Comparison of ENCODE assay signal across 1 cellular context in the genomic region with DNA sequence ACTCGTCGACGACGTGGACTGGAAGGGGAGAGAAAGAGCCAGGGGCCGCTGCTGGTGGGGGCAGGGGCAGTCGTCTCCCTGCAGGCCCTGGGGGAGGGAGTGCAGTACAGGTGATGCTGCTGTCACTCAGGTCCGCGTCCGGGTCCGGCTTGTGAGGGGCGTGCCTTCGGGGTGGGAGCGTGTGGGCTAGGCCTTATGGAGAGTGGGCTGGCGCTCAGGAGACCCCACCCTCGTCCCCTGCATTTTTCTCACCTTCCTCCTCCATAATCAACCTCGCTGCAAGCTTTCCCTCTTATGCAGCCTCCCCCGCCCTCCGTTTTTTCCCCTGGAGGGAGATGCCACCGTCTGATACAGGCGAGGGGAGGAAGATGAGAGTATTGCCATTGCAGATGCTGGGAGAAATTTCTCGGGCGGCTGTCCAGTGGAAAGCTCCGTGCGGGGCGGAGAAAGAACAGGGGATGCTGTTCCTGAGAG.
A peak's percentile ranks its signal among the peaks of the same experiment; 100 is the strongest.
TF ChIP-seq lines count a peak whose summit lies in the region.

No MANE protein-coding gene starts in this region.

TF ChIP-seq in HepG2, 621 proteins besides CTCF, POLR2A, EP300 and RAD21 (continued from another document and continues in another):
- TF ChIP-seq, protein P1, sequence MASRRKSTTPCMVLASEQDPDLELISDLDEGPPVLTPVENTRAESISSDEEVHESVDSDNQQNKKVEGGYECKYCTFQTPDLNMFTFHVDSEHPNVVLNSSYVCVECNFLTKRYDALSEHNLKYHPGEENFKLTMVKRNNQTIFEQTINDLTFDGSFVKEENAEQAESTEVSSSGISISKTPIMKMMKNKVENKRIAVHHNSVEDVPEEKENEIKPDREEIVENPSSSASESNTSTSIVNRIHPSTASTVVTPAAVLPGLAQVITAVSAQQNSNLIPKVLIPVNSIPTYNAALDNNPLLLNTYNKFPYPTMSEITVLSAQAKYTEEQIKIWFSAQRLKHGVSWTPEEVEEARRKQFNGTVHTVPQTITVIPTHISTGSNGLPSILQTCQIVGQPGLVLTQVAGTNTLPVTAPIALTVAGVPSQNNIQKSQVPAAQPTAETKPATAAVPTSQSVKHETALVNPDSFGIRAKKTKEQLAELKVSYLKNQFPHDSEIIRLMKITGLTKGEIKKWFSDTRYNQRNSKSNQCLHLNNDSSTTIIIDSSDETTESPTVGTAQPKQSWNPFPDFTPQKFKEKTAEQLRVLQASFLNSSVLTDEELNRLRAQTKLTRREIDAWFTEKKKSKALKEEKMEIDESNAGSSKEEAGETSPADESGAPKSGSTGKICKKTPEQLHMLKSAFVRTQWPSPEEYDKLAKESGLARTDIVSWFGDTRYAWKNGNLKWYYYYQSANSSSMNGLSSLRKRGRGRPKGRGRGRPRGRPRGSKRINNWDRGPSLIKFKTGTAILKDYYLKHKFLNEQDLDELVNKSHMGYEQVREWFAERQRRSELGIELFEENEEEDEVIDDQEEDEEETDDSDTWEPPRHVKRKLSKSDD (CRISPR knock-in tag; IDR thresholded peaks at IDR 0.05; ENCODE audit: low read depth) = no peak
- TF ChIP-seq NFRKB (IDR thresholded peaks at IDR 0.05) (no peak), GZF1 (CRISPR knock-in tag; IDR thresholded peaks at IDR 0.05) (no peak), ZNF317 (CRISPR knock-in tag; IDR thresholded peaks at IDR 0.05) (no peak; the same call in 1 of the 2 replicates), ETV6 (CRISPR knock-in tag; conservative IDR thresholded peaks at IDR 0.05) (0 out of 2 replicates have a peak, but pooled peaks have one; percentile 5), MTA1 (CRISPR knock-in tag; IDR thresholded peaks at IDR 0.05; ENCODE audit: borderline replicate concordance) (no peak), ZSCAN25 (CRISPR knock-in tag; IDR thresholded peaks at IDR 0.05) (no peak), POGZ (CRISPR knock-in tag; IDR thresholded peaks at IDR 0.05) (no peak), HNRNPLL (IDR thresholded peaks at IDR 0.05; ENCODE audit: low read depth, low read length, poor library complexity, severe bottlenecking) (no peak), NAIF1 (CRISPR knock-in tag; IDR thresholded peaks at IDR 0.05; ENCODE audit: borderline replicate concordance) (no peak), SYNCRIP (IDR thresholded peaks at IDR 0.05; ENCODE audit: insufficient read depth, low read depth, low read length) (no peak), ZNF224 (CRISPR knock-in tag; IDR thresholded peaks at IDR 0.05) (0 out of 2 replicates have a peak, but pooled peaks have one; percentile 36), KLF16 (CRISPR knock-in tag; IDR thresholded peaks at IDR 0.05) (no peak), ZNF605 (CRISPR knock-in tag; IDR thresholded peaks at IDR 0.05) (peak; percentile 50; the same call in 1 of the 2 replicates), MZF1 (CRISPR knock-in tag; IDR thresholded peaks at IDR 0.05; ENCODE audit: borderline replicate concordance) (no peak)
- TF ChIP-seq, protein P2, sequence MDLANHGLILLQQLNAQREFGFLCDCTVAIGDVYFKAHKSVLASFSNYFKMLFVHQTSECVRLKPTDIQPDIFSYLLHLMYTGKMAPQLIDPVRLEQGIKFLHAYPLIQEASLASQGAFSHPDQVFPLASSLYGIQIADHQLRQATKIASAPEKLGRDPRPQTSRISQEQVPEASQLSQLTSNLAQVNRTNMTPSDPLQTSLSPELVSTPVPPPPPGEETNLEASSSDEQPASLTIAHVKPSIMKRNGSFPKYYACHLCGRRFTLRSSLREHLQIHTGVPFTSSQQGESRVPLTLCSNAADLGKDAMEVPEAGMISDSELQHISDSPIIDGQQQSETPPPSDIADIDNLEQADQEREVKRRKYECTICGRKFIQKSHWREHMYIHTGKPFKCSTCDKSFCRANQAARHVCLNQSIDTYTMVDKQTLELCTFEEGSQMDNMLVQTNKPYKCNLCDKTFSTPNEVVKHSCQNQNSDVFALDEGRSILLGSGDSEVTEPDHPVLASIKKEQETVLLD (CRISPR knock-in tag; IDR thresholded peaks at IDR 0.05; ENCODE audit: low read depth) = no peak
- TF ChIP-seq, protein P3, sequence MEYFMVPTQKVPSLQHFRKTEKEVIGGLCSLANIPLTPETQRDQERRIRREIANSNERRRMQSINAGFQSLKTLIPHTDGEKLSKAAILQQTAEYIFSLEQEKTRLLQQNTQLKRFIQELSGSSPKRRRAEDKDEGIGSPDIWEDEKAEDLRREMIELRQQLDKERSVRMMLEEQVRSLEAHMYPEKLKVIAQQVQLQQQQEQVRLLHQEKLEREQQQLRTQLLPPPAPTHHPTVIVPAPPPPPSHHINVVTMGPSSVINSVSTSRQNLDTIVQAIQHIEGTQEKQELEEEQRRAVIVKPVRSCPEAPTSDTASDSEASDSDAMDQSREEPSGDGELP (IDR thresholded peaks at IDR 0.05; ENCODE audit: borderline replicate concordance, low read depth) = peak; percentile 69; the same call in 1 of the 2 replicates
- TF ChIP-seq, protein P4, sequence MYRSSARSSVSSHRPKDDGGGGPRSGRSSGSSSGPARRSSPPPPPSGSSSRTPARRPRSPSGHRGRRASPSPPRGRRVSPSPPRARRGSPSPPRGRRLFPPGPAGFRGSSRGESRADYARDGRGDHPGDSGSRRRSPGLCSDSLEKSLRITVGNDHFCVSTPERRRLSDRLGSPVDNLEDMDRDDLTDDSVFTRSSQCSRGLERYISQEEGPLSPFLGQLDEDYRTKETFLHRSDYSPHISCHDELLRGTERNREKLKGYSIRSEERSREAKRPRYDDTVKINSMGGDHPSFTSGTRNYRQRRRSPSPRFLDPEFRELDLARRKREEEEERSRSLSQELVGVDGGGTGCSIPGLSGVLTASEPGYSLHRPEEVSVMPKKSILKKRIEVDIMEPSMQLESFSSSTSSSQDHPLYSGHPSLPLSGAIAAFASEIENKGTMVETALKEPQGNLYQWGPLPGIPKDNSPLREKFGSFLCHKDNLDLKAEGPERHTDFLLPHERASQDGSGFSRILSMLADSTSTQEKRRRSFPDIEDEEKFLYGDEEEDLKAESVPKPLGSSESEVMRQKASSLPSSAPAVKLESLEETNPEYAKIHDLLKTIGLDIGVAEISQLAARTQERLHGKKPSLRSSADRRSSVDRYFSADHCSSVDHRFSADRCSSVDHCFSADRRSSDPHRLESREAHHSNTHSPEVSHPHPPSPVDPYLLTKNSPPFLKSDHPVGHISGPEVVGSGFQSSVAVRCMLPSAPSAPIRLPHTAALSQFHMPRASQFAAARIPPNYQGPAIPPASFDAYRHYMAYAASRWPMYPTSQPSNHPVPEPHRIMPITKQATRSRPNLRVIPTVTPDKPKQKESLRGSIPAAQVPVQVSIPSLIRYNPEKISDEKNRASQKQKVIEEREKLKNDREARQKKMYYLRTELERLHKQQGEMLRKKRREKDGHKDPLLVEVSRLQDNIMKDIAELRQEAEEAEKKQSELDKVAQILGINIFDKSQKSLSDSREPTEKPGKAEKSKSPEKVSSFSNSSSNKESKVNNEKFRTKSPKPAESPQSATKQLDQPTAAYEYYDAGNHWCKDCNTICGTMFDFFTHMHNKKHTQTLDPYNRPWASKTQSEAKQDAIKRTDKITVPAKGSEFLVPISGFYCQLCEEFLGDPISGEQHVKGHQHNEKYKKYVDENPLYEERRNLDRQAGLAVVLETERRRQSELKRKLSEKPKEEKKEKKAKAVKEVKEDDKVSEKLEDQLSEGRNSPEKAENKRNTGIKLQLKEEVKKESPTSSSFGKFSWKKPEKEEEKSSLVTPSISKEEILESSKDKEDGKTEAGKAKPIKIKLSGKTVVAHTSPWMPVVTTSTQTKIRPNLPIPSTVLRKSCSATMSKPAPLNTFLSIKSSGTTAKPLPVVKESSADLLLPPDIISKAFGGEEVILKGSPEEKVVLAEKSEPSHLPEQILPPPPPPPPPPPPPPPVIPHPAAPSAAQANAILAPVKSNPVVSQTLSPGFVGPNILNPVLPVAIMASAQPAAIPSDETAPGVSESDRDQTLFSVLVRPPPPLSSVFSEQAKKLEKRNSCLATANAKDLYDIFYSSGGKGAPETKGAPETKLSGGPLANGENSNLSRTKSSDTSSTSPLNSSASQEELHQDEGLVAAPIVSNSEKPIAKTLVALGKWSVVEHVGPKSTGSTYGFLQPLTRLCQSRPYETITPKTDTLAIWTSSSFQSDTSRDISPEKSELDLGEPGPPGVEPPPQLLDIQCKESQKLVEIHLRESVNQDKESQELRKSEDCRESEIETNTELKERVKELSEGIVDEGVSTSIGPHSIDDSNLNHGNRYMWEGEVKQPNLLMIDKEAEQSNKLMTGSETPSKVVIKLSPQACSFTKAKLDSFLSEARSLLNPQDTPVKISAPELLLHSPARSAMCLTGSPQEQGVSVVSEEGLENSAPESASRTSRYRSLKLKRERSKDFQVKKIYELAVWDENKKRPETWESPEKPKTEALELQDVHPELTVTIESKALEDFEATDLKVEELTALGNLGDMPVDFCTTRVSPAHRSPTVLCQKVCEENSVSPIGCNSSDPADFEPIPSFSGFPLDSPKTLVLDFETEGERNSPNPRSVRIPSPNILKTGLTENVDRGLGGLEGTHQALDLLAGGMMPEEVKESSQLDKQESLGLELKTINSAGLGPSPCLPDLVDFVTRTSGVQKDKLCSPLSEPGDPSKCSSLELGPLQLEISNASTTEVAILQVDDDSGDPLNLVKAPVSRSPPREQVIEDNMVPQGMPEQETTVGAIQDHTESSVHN (CRISPR knock-in tag; IDR thresholded peaks at IDR 0.05) = no peak
- TF ChIP-seq, protein P5, sequence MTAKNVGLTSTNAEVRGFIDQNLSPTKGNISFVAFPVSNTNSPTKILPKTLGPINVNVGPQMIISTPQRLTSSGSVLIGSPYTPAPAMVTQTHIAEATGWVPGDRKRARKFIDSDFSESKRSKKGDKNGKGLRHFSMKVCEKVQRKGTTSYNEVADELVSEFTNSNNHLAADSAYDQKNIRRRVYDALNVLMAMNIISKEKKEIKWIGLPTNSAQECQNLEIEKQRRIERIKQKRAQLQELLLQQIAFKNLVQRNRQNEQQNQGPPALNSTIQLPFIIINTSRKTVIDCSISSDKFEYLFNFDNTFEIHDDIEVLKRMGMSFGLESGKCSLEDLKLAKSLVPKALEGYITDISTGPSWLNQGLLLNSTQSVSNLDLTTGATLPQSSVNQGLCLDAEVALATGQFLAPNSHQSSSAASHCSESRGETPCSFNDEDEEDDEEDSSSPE (CRISPR knock-in tag; IDR thresholded peaks at IDR 0.05) = no peak
- TF ChIP-seq, protein P6, sequence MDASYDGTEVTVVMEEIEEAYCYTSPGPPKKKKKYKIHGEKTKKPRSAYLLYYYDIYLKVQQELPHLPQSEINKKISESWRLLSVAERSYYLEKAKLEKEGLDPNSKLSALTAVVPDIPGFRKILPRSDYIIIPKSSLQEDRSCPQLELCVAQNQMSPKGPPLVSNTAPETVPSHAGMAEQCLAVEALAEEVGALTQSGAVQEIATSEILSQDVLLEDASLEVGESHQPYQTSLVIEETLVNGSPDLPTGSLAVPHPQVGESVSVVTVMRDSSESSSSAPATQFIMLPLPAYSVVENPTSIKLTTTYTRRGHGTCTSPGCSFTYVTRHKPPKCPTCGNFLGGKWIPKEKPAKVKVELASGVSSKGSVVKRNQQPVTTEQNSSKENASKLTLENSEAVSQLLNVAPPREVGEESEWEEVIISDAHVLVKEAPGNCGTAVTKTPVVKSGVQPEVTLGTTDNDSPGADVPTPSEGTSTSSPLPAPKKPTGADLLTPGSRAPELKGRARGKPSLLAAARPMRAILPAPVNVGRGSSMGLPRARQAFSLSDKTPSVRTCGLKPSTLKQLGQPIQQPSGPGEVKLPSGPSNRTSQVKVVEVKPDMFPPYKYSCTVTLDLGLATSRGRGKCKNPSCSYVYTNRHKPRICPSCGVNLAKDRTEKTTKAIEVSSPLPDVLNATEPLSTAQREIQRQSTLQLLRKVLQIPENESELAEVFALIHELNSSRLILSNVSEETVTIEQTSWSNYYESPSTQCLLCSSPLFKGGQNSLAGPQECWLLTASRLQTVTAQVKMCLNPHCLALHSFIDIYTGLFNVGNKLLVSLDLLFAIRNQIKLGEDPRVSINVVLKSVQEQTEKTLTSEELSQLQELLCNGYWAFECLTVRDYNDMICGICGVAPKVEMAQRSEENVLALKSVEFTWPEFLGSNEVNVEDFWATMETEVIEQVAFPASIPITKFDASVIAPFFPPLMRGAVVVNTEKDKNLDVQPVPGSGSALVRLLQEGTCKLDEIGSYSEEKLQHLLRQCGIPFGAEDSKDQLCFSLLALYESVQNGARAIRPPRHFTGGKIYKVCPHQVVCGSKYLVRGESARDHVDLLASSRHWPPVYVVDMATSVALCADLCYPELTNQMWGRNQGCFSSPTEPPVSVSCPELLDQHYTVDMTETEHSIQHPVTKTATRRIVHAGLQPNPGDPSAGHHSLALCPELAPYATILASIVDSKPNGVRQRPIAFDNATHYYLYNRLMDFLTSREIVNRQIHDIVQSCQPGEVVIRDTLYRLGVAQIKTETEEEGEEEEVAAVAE (CRISPR knock-in tag; IDR thresholded peaks at IDR 0.05; ENCODE audit: borderline replicate concordance) = no peak; the same call in 1 of the 2 replicates
- TF ChIP-seq, protein P7, sequence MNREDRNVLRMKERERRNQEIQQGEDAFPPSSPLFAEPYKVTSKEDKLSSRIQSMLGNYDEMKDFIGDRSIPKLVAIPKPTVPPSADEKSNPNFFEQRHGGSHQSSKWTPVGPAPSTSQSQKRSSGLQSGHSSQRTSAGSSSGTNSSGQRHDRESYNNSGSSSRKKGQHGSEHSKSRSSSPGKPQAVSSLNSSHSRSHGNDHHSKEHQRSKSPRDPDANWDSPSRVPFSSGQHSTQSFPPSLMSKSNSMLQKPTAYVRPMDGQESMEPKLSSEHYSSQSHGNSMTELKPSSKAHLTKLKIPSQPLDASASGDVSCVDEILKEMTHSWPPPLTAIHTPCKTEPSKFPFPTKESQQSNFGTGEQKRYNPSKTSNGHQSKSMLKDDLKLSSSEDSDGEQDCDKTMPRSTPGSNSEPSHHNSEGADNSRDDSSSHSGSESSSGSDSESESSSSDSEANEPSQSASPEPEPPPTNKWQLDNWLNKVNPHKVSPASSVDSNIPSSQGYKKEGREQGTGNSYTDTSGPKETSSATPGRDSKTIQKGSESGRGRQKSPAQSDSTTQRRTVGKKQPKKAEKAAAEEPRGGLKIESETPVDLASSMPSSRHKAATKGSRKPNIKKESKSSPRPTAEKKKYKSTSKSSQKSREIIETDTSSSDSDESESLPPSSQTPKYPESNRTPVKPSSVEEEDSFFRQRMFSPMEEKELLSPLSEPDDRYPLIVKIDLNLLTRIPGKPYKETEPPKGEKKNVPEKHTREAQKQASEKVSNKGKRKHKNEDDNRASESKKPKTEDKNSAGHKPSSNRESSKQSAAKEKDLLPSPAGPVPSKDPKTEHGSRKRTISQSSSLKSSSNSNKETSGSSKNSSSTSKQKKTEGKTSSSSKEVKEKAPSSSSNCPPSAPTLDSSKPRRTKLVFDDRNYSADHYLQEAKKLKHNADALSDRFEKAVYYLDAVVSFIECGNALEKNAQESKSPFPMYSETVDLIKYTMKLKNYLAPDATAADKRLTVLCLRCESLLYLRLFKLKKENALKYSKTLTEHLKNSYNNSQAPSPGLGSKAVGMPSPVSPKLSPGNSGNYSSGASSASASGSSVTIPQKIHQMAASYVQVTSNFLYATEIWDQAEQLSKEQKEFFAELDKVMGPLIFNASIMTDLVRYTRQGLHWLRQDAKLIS (CRISPR knock-in tag; IDR thresholded peaks at IDR 0.05) = no peak
- TF ChIP-seq, protein P8, sequence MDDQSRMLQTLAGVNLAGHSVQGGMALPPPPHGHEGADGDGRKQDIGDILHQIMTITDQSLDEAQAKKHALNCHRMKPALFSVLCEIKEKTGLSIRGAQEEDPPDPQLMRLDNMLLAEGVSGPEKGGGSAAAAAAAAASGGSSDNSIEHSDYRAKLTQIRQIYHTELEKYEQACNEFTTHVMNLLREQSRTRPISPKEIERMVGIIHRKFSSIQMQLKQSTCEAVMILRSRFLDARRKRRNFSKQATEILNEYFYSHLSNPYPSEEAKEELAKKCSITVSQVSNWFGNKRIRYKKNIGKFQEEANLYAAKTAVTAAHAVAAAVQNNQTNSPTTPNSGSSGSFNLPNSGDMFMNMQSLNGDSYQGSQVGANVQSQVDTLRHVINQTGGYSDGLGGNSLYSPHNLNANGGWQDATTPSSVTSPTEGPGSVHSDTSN (CRISPR knock-in tag; IDR thresholded peaks at IDR 0.05; ENCODE audit: borderline replicate concordance) = 0 out of 2 replicates have a peak, but pooled peaks have one; percentile 15
- TF ChIP-seq, protein P9, sequence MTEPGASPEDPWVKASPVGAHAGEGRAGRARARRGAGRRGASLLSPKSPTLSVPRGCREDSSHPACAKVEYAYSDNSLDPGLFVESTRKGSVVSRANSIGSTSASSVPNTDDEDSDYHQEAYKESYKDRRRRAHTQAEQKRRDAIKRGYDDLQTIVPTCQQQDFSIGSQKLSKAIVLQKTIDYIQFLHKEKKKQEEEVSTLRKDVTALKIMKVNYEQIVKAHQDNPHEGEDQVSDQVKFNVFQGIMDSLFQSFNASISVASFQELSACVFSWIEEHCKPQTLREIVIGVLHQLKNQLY (CRISPR knock-in tag; IDR thresholded peaks at IDR 0.05) = no peak
